In genomic region chr5:139379626-139380449, GRCh38 we compare ENCODE assay signal across 33 cellular contexts. TPM values are rescaled to one million over a fixed set of nuclear protein-coding genes. Genes with fewer than 3 reads are reported as not detected.
DNase-seq lines count a peak whose midpoint lies in the region; ATAC-seq and TF ChIP-seq lines count a peak whose summit lies in the region.
"Had no signal": no experiment of that assay in that cellular context is flagged by ENCODE, and none has a peak within 500 bp of the region (broad histone marks: within the 10 kb centered on the region; RNA-seq: fewer than 3 reads in every experiment).

No MANE protein-coding gene starts in this region.

- peak overlapping the region in 8 of 11 experiments; percentile 2 to 48 (median 30); a peak in 12 of 22 replicates for H3K27ac ChIP-seq in BLaER1 treated with 17β-estradiol and CSF1 and Interleukin-3, amounts not matched to agents 10 nM and 100 nM
- H3K27ac ChIP-seq in neural progenitor cell = no peak overlapping the region
- H3K27ac ChIP-seq: body of pancreas, left ventricle myocardium inferior, parathyroid adenoma, right lobe of liver, SJCRH30, vagina had no signal

- no peak for TF ChIP-seq CTCF in neural progenitor cell (IDR thresholded peaks at IDR 0.05)

- peaks cover 47 to 65% (median 62%) of the 10 kb centered on the region in 10 experiments for H3K4me1 ChIP-seq in BLaER1 treated with 17β-estradiol and CSF1 and Interleukin-3, amounts not matched to agents 10 nM and 100 nM
- no peaks in the 10 kb centered on the region for H3K4me1 ChIP-seq in neural progenitor cell
- H3K4me1 ChIP-seq: SJCRH30 had no signal

- DNase-seq in activated CD4-positive, alpha-beta T cell treated with anti-CD3 and anti-CD28 coated beads, Interleukin-2, amount 10 ng/mL, durations not matched to agents 7 days and 5 days = no peak
- no peak for DNase-seq in activated CD4-positive, alpha-beta T cell treated with anti-CD3 and anti-CD28 coated beads, Interleukin-2, amount 50 U/mL, for 4 hours
- DNase-seq in activated T-helper 1 cell treated with anti-CD3 and anti-CD28 coated beads, Interleukin-12 subunit alpha, Interleukin-12 subunit beta, Interleukin-2, Interleukin-4 antibody, amounts not matched to agents 30 ng/mL and 10 ng/mL and 1 ng/mL, durations not matched to agents 14 hours and 24 hours and 36 hours (ENCODE audit: low spot score) = no peak
- no peak for DNase-seq in neural progenitor cell (ENCODE audit: low spot score)
- DNase-seq: activated CD4-positive, alpha-beta memory T cell treated with anti-CD3 and anti-CD28 coated beads, Interleukin-2, amount 10 ng/mL, durations not matched to agents 7 days and 5 days; activated CD8-positive, alpha-beta memory T cell treated with anti-CD3 and anti-CD28 coated beads, Interleukin-2, amount 50 U/mL, for 48 hours; AML-193; body of pancreas; GOT3; islet precursor cell; left ventricle myocardium inferior; NCI-H1092 treated with DMSO at 0.1 percent for 48 hours; NCI-H2029; NCI-H526 treated with DMSO at 0.1 percent for 48 hours; SJCRH30; stimulated activated CD4-positive, alpha-beta T cell treated with anti-CD3 and anti-CD28 coated beads, Interleukin-4, amount 100 ng/mL, for 4 hours; stimulated activated naive CD4-positive, alpha-beta T cell treated with Interleukin-2 at 50 U/mL for 16 hours had no signal

- POLR2A ChIA-PET in activated CD4-positive, alpha-beta T cell treated with anti-CD3 and anti-CD28 coated beads, Interleukin-2, amount 10 ng/mL, durations not matched to agents 7 days and 5 days (lab: Charles Lee) = no interaction called here

- H3K4me1 Mint-ChIP-seq in activated CD4-positive, alpha-beta T cell treated with anti-CD3 and anti-CD28 coated beads, Interleukin-2, amount 10 ng/mL, durations not matched to agents 7 days and 5 days = peaks cover 24% of the 10 kb centered on the region
- peaks cover 17% of the 10 kb centered on the region for H3K4me1 Mint-ChIP-seq in activated T-helper 1 cell treated with anti-CD3 and anti-CD28 coated beads, Interleukin-12 subunit alpha, Interleukin-12 subunit beta, Interleukin-2, Interleukin-4 antibody, amounts not matched to agents 30 ng/mL and 10 ng/mL and 1 ng/mL, durations not matched to agents 14 hours and 24 hours and 36 hours (ENCODE audit: low read depth)
- peaks cover 12% of the 10 kb centered on the region for H3K4me1 Mint-ChIP-seq in neural progenitor cell

- no peaks in the 10 kb centered on the region for H3K9me3 Mint-ChIP-seq in activated CD4-positive, alpha-beta T cell treated with anti-CD3 and anti-CD28 coated beads, Interleukin-2, amount 10 ng/mL, durations not matched to agents 7 days and 5 days
- H3K9me3 Mint-ChIP-seq in activated T-helper 1 cell treated with anti-CD3 and anti-CD28 coated beads, Interleukin-12 subunit alpha, Interleukin-12 subunit beta, Interleukin-2, Interleukin-4 antibody, amounts not matched to agents 30 ng/mL and 10 ng/mL and 1 ng/mL, durations not matched to agents 14 hours and 24 hours and 36 hours = no peaks in the 10 kb centered on the region
- no peaks in the 10 kb centered on the region for H3K9me3 Mint-ChIP-seq in neural progenitor cell
- H3K9me3 Mint-ChIP-seq: activated CD4-positive, alpha-beta memory T cell treated with anti-CD3 and anti-CD28 coated beads, Interleukin-2, amount 10 ng/mL, durations not matched to agents 7 days and 5 days; activated T-helper 2 cell treated with anti-CD3 and anti-CD28 coated beads, Interferon-gamma antibody, Interleukin-2, Interleukin-4, amounts not matched to agents 10 μg/mL and 5 μg/mL and 100 μg/mL, durations not matched to agents 14 hours and 24 hours and 36 hours; CD8-positive, alpha-beta memory T cell; IgD-negative memory B cell; natural killer cell treated with Interleukin-12 subunit alpha and Interleukin-12 subunit beta and Interleukin-15 and Interleukin-18, amount 100 ng/mL, for 72 hours had no signal

- no peak overlapping the region for H3K4me3 Mint-ChIP-seq in activated CD4-positive, alpha-beta T cell treated with anti-CD3 and anti-CD28 coated beads, Interleukin-2, amount 10 ng/mL, durations not matched to agents 7 days and 5 days
- no peak overlapping the region for H3K4me3 Mint-ChIP-seq in activated T-helper 1 cell treated with anti-CD3 and anti-CD28 coated beads, Interleukin-12 subunit alpha, Interleukin-12 subunit beta, Interleukin-2, Interleukin-4 antibody, amounts not matched to agents 30 ng/mL and 10 ng/mL and 1 ng/mL, durations not matched to agents 14 hours and 24 hours and 36 hours
- no peak overlapping the region for H3K4me3 Mint-ChIP-seq in neural progenitor cell
- H3K4me3 Mint-ChIP-seq: activated CD4-positive, alpha-beta memory T cell treated with anti-CD3 and anti-CD28 coated beads, Interleukin-2, amount 10 ng/mL, durations not matched to agents 7 days and 5 days; CD8-positive, alpha-beta memory T cell; IgD-negative memory B cell; natural killer cell treated with Interleukin-12 subunit alpha and Interleukin-12 subunit beta and Interleukin-15 and Interleukin-18, amount 100 ng/mL, for 72 hours had no signal

- intact Hi-C loops in activated T-helper 1 cell treated with anti-CD3 and anti-CD28 coated beads, Interleukin-12 subunit alpha, Interleukin-12 subunit beta, Interleukin-2, Interleukin-4 antibody, amounts not matched to agents 30 ng/mL and 10 ng/mL and 1 ng/mL, durations not matched to agents 14 hours and 24 hours and 36 hours (cut with micrococcal nuclease) = loop anchor here (10.0 kb wide), 1 partner anchor 555 kb away; no protein-coding TSS in a partner anchor

- no peaks in the 10 kb centered on the region for H3K27me3 Mint-ChIP-seq in activated CD4-positive, alpha-beta T cell treated with anti-CD3 and anti-CD28 coated beads, Interleukin-2, amount 10 ng/mL, durations not matched to agents 7 days and 5 days
- H3K27me3 Mint-ChIP-seq in activated T-helper 1 cell treated with anti-CD3 and anti-CD28 coated beads, Interleukin-12 subunit alpha, Interleukin-12 subunit beta, Interleukin-2, Interleukin-4 antibody, amounts not matched to agents 30 ng/mL and 10 ng/mL and 1 ng/mL, durations not matched to agents 14 hours and 24 hours and 36 hours (ENCODE audit: insufficient read depth) = no peaks in the 10 kb centered on the region
- peaks cover 4% of the 10 kb centered on the region for H3K27me3 Mint-ChIP-seq in neural progenitor cell (ENCODE audit: insufficient read depth, low read depth)
- H3K27me3 Mint-ChIP-seq: activated CD4-positive, alpha-beta memory T cell treated with anti-CD3 and anti-CD28 coated beads, Interleukin-2, amount 10 ng/mL, durations not matched to agents 7 days and 5 days; CD8-positive, alpha-beta memory T cell; IgD-negative memory B cell; natural killer cell treated with Interleukin-12 subunit alpha and Interleukin-12 subunit beta and Interleukin-15 and Interleukin-18, amount 100 ng/mL, for 72 hours had no signal

- no peaks in the 10 kb centered on the region for H3K27me3 ChIP-seq in BLaER1 treated with 17β-estradiol and CSF1 and Interleukin-3, amounts not matched to agents 10 nM and 100 nM
- no peaks in the 10 kb centered on the region for H3K27me3 ChIP-seq in neural progenitor cell
- H3K27me3 ChIP-seq: body of pancreas, right lobe of liver, SJCRH30, vagina had no signal

- CTCF ChIA-PET in activated CD4-positive, alpha-beta T cell treated with anti-CD3 and anti-CD28 coated beads, Interleukin-2, amount 10 ng/mL, durations not matched to agents 7 days and 5 days (lab: Charles Lee) = interaction anchor here (0.6 to 3.2 kb wide), 4 partner anchors 8 to 117 kb away, joined by 3 to 13 read pairs (median 6); no protein-coding TSS in a partner anchor

- peaks cover 0 to 11% (median 0%) of the 10 kb centered on the region in 11 experiments; a peak in 4 of 22 replicates for H4K20me1 ChIP-seq in BLaER1 treated with 17β-estradiol and CSF1 and Interleukin-3, amounts not matched to agents 10 nM and 100 nM
- no peaks in the 10 kb centered on the region for H4K20me1 ChIP-seq in neural progenitor cell (ENCODE audit: low read depth)

- no peak overlapping the region for H3K4me3 ChIP-seq in BLaER1 treated with 17β-estradiol and CSF1 and Interleukin-3, amounts not matched to agents 10 nM and 100 nM
- no peak overlapping the region for H3K4me3 ChIP-seq in neural progenitor cell
- H3K4me3 ChIP-seq: body of pancreas, left ventricle myocardium inferior, right lobe of liver, SJCRH30, vagina had no signal

- peak overlapping the region in 1 of 11 experiments; percentile 19; a peak in 3 of 22 replicates for H3K9ac ChIP-seq in BLaER1 treated with 17β-estradiol and CSF1 and Interleukin-3, amounts not matched to agents 10 nM and 100 nM
- H3K9ac ChIP-seq in neural progenitor cell = no peak overlapping the region
- H3K9ac ChIP-seq: parathyroid adenoma had no signal

- no peaks in the 10 kb centered on the region for H3K9me3 ChIP-seq in BLaER1 treated with 17β-estradiol and CSF1 and Interleukin-3, amounts not matched to agents 10 nM and 100 nM (replicated peaks in 1 of 11)
- no peaks in the 10 kb centered on the region for H3K9me3 ChIP-seq in neural progenitor cell (ENCODE audit: low read depth)
- H3K9me3 ChIP-seq: body of pancreas, left ventricle myocardium inferior, right lobe of liver, SJCRH30, vagina had no signal

- peaks cover under 1 to 29% (median 11%) of the 10 kb centered on the region in 11 experiments; a peak in 17 of 22 replicates for H3K36me3 ChIP-seq in BLaER1 treated with 17β-estradiol and CSF1 and Interleukin-3, amounts not matched to agents 10 nM and 100 nM
- no peaks in the 10 kb centered on the region for H3K36me3 ChIP-seq in neural progenitor cell
- H3K36me3 ChIP-seq: left ventricle myocardium inferior, SJCRH30, vagina had no signal

- peak overlapping the region; percentile 28 to 99 (median 85); a peak in 18 of 22 replicates for H3K4me2 ChIP-seq in BLaER1 treated with 17β-estradiol and CSF1 and Interleukin-3, amounts not matched to agents 10 nM and 100 nM
- no peak overlapping the region for H3K4me2 ChIP-seq in neural progenitor cell

- no peak overlapping the region for H2AFZ ChIP-seq in neural progenitor cell (replicated peaks)
- H2AFZ ChIP-seq: parathyroid adenoma had no signal

- no peaks in the 10 kb centered on the region for H3F3A ChIP-seq in neural progenitor cell (ENCODE audit: low read depth)

- peaks cover 2% of the 10 kb centered on the region for H3K36me3 Mint-ChIP-seq in activated CD4-positive, alpha-beta T cell treated with anti-CD3 and anti-CD28 coated beads, Interleukin-2, amount 10 ng/mL, durations not matched to agents 7 days and 5 days (ENCODE audit: low read depth)
- peaks cover 4% of the 10 kb centered on the region for H3K36me3 Mint-ChIP-seq in activated T-helper 1 cell treated with anti-CD3 and anti-CD28 coated beads, Interleukin-12 subunit alpha, Interleukin-12 subunit beta, Interleukin-2, Interleukin-4 antibody, amounts not matched to agents 30 ng/mL and 10 ng/mL and 1 ng/mL, durations not matched to agents 14 hours and 24 hours and 36 hours (ENCODE audit: low read depth)
- H3K36me3 Mint-ChIP-seq in neural progenitor cell = peaks cover 2% of the 10 kb centered on the region
- H3K36me3 Mint-ChIP-seq: natural killer cell treated with Interleukin-12 subunit alpha and Interleukin-12 subunit beta and Interleukin-15 and Interleukin-18, amount 100 ng/mL, for 72 hours had no signal

- no peaks in the 10 kb centered on the region for H3K79me2 ChIP-seq in neural progenitor cell (ENCODE audit: low read depth)

- no peak for ATAC-seq in HG03025 (IDR thresholded peaks at IDR 0.05; ENCODE audit: low FRiP score, unreplicated experiment)
- ATAC-seq in HG02623 (IDR thresholded peaks at IDR 0.05; ENCODE audit: unreplicated experiment) = no peak
- no peak for ATAC-seq in HG02885 (IDR thresholded peaks at IDR 0.05; ENCODE audit: poor library complexity, unreplicated experiment)
- ATAC-seq: activated CD4-positive, CD25-positive, alpha-beta regulatory T cell treated with anti-CD3 and anti-CD28 coated beads, Interleukin-2, amount 50 U/mL, for 24 hours; body of pancreas; natural killer cell treated with Interleukin-12 subunit alpha and Interleukin-12 subunit beta and Interleukin-15 and Interleukin-18, amount 100 ng/mL, for 72 hours; Panc1; right lobe of liver had no signal

- H3K27ac Mint-ChIP-seq in activated CD4-positive, alpha-beta T cell treated with anti-CD3 and anti-CD28 coated beads, Interleukin-2, amount 10 ng/mL, durations not matched to agents 7 days and 5 days = peak overlapping the region; percentile 55
- H3K27ac Mint-ChIP-seq in activated T-helper 1 cell treated with anti-CD3 and anti-CD28 coated beads, Interleukin-12 subunit alpha, Interleukin-12 subunit beta, Interleukin-2, Interleukin-4 antibody, amounts not matched to agents 30 ng/mL and 10 ng/mL and 1 ng/mL, durations not matched to agents 14 hours and 24 hours and 36 hours = peak overlapping the region; percentile 1
- peak overlapping the region; percentile 86 for H3K27ac Mint-ChIP-seq in neural progenitor cell
- H3K27ac Mint-ChIP-seq: activated CD4-positive, alpha-beta memory T cell treated with anti-CD3 and anti-CD28 coated beads, Interleukin-2, amount 10 ng/mL, durations not matched to agents 7 days and 5 days; natural killer cell treated with Interleukin-12 subunit alpha and Interleukin-12 subunit beta and Interleukin-15 and Interleukin-18, amount 100 ng/mL, for 72 hours had no signal

RNA-seq across cellular contexts. Expression of gene SLC23A1, which starts 3.3 kb away (rescaled TPM):
- total RNA-seq in activated CD4-positive, alpha-beta T cell treated with anti-CD3 and anti-CD28 coated beads, Interleukin-2, amount 10 ng/mL, durations not matched to agents 7 days and 5 days = under 1 TPM; 0.75 to 0.77 TPM
- 1.4 and 1.5 TPM in 2 replicates for total RNA-seq in activated T-helper 1 cell treated with anti-CD3 and anti-CD28 coated beads, Interleukin-12 subunit alpha, Interleukin-12 subunit beta, Interleukin-2, Interleukin-4 antibody, amounts not matched to agents 30 ng/mL and 10 ng/mL and 1 ng/mL, durations not matched to agents 14 hours and 24 hours and 36 hours
- not detected in 2 replicates for total RNA-seq in neural progenitor cell (ENCODE audit: low replicate concordance)
- total RNA-seq: A172, cerebellum, endothelial cell of umbilical vein, left ventricle myocardium inferior, SJCRH30, vagina had no signal

RNA-seq across cellular contexts. Expression of gene MZB1, which starts 9.9 kb away (rescaled TPM):
- 10 to 100 TPM; 12.7 to 13.4 TPM for total RNA-seq in activated CD4-positive, alpha-beta T cell treated with anti-CD3 and anti-CD28 coated beads, Interleukin-2, amount 10 ng/mL, durations not matched to agents 7 days and 5 days
- total RNA-seq in activated T-helper 1 cell treated with anti-CD3 and anti-CD28 coated beads, Interleukin-12 subunit alpha, Interleukin-12 subunit beta, Interleukin-2, Interleukin-4 antibody, amounts not matched to agents 30 ng/mL and 10 ng/mL and 1 ng/mL, durations not matched to agents 14 hours and 24 hours and 36 hours = 38.1 and 38.8 TPM in 2 replicates
- 0.53 TPM in 1 of 2 replicates, not detected in the other for total RNA-seq in neural progenitor cell (ENCODE audit: low replicate concordance)
- total RNA-seq: A172, endothelial cell of umbilical vein, vagina had no signal

RNA-seq across cellular contexts. Expression of gene PROB1, which starts 15.1 kb away (rescaled TPM):
- 1 to 10 TPM; 3.3 to 3.4 TPM for total RNA-seq in activated CD4-positive, alpha-beta T cell treated with anti-CD3 and anti-CD28 coated beads, Interleukin-2, amount 10 ng/mL, durations not matched to agents 7 days and 5 days
- 9.1 and 9.3 TPM in 2 replicates for total RNA-seq in activated T-helper 1 cell treated with anti-CD3 and anti-CD28 coated beads, Interleukin-12 subunit alpha, Interleukin-12 subunit beta, Interleukin-2, Interleukin-4 antibody, amounts not matched to agents 30 ng/mL and 10 ng/mL and 1 ng/mL, durations not matched to agents 14 hours and 24 hours and 36 hours
- 0.67 and 2.6 TPM in 2 replicates for total RNA-seq in neural progenitor cell (ENCODE audit: low replicate concordance)

RNA-seq across cellular contexts. Expression of gene SPATA24, which starts 24.1 kb away (rescaled TPM):
- total RNA-seq in activated CD4-positive, alpha-beta T cell treated with anti-CD3 and anti-CD28 coated beads, Interleukin-2, amount 10 ng/mL, durations not matched to agents 7 days and 5 days = 1 to 10 TPM; 5.5 to 7.2 TPM
- 4.1 and 5.3 TPM in 2 replicates for total RNA-seq in activated T-helper 1 cell treated with anti-CD3 and anti-CD28 coated beads, Interleukin-12 subunit alpha, Interleukin-12 subunit beta, Interleukin-2, Interleukin-4 antibody, amounts not matched to agents 30 ng/mL and 10 ng/mL and 1 ng/mL, durations not matched to agents 14 hours and 24 hours and 36 hours
- 15.2 and 15.7 TPM in 2 replicates for total RNA-seq in neural progenitor cell (ENCODE audit: low replicate concordance)

RNA-seq across cellular contexts. Expression of gene PAIP2, which starts 38.2 kb away (rescaled TPM):
- 10 to 100 TPM; 87.0 to 96.0 TPM for total RNA-seq in activated CD4-positive, alpha-beta T cell treated with anti-CD3 and anti-CD28 coated beads, Interleukin-2, amount 10 ng/mL, durations not matched to agents 7 days and 5 days
- total RNA-seq in activated T-helper 1 cell treated with anti-CD3 and anti-CD28 coated beads, Interleukin-12 subunit alpha, Interleukin-12 subunit beta, Interleukin-2, Interleukin-4 antibody, amounts not matched to agents 30 ng/mL and 10 ng/mL and 1 ng/mL, durations not matched to agents 14 hours and 24 hours and 36 hours = 88.4 and 97.3 TPM in 2 replicates
- total RNA-seq in neural progenitor cell (ENCODE audit: low replicate concordance) = 115 and 201 TPM in 2 replicates

Comparison
In these comparisons a context has a peak if more than half of its experiments do, and no peak if none do; other contexts are left out.
1. H3K27ac Mint-ChIP-seq: peak in every context shown above with its lines; median percentile 86 in neural progenitor cell; 55 in activated CD4-positive, alpha-beta T cell treated with anti-CD3 and anti-CD28 coated beads, Interleukin-2, amount 10 ng/mL, durations not matched to agents 7 days and 5 days; 1 in activated T-helper 1 cell treated with anti-CD3 and anti-CD28 coated beads, Interleukin-12 subunit alpha, Interleukin-12 subunit beta, Interleukin-2, Interleukin-4 antibody, amounts not matched to agents 30 ng/mL and 10 ng/mL and 1 ng/mL, durations not matched to agents 14 hours and 24 hours and 36 hours.